ENCODE assay signal across 8 cellular contexts in genomic region chr6:158290659-158291058, GRCh38. TPM values are rescaled to one million over a fixed set of nuclear protein-coding genes. Genes with fewer than 3 reads are reported as not detected.
DNase-seq lines count a peak whose midpoint lies in the region; ATAC-seq, FAIRE-seq and TF ChIP-seq lines count a peak whose summit lies in the region.

No MANE protein-coding gene starts in this region.

- peaks cover 5% of the 10 kb centered on the region for H3K36me3 Mint-ChIP-seq in central memory CD8-positive, alpha-beta T cell (ENCODE audit: insufficient read depth)
- H3K36me3 Mint-ChIP-seq in stimulated activated memory B cell treated with anti-CD40 and anti-IgM and Interleukin-4, amounts not matched to agents 10 μg/mL and 1 μg/mL and 100 μg/mL, for 72 hours: peaks cover 14% of the 10 kb centered on the region

- peaks cover 50% of the 10 kb centered on the region for H3K4me1 Mint-ChIP-seq in central memory CD8-positive, alpha-beta T cell
- H3K4me1 Mint-ChIP-seq in stimulated activated memory B cell treated with anti-CD40 and anti-IgM and Interleukin-4, amounts not matched to agents 10 μg/mL and 1 μg/mL and 100 μg/mL, for 72 hours: peaks cover 63% of the 10 kb centered on the region

- peak; percentile 87 for FAIRE-seq in GM12892 (lab: Jason Lieb, UNC)

- peak; percentile 85 for ATAC-seq in HG02678 (IDR thresholded peaks at IDR 0.05; ENCODE audit: unreplicated experiment)
- peak; percentile 99 for ATAC-seq in central memory CD8-positive, alpha-beta T cell (replicated peaks; ENCODE audit: extremely low read depth, poor library complexity, severe bottlenecking)
- peak; percentile 93 for ATAC-seq in stimulated activated memory B cell treated with anti-CD40 and anti-IgM and Interleukin-4, amounts not matched to agents 10 μg/mL and 1 μg/mL and 100 μg/mL, for 72 hours

- H3K27ac Mint-ChIP-seq in central memory CD8-positive, alpha-beta T cell (ENCODE audit: low read depth): peak overlapping the region; percentile 100
- H3K27ac Mint-ChIP-seq in stimulated activated memory B cell treated with anti-CD40 and anti-IgM and Interleukin-4, amounts not matched to agents 10 μg/mL and 1 μg/mL and 100 μg/mL, for 72 hours: peak overlapping the region; percentile 99

- no peaks in the 10 kb centered on the region for H3K27me3 Mint-ChIP-seq in central memory CD8-positive, alpha-beta T cell
- H3K27me3 Mint-ChIP-seq in stimulated activated memory B cell treated with anti-CD40 and anti-IgM and Interleukin-4, amounts not matched to agents 10 μg/mL and 1 μg/mL and 100 μg/mL, for 72 hours: no peaks in the 10 kb centered on the region

- DNase-seq in GM12892 (ENCODE audit: insufficient read length) (peak; percentile 37), KBM-7 (no peak), HPDE6-E6E7 (ENCODE audit: extremely low spot score) (no peak), NCI-H1417 treated with DMSO at 0.1 percent for 48 hours (lab: John Stamatoyannopoulos, UW) (no peak)
- peak in 1 of 2 donors; percentile 40 for DNase-seq in central memory CD8-positive, alpha-beta T cell (ENCODE audit: low spot score in 2 of 2)

- no peak for TF ChIP-seq POLR2A in GM12892 (IDR thresholded peaks at IDR 0.05; ENCODE audit: low read depth, low read length)
- TF ChIP-seq POLR2A in Raji (IDR thresholded peaks at IDR 0.05; ENCODE audit: insufficient read depth, low read depth, low read length): 0 out of 2 replicates have a peak, but pooled peaks have one; percentile 9

- in situ Hi-C loops in KBM-7 (cut with MboI; ENCODE audit: low pct_unique_long_range_greater_than_20kb, low sequenced_read_pairs): no loop called here

- H3K4me3 Mint-ChIP-seq in central memory CD8-positive, alpha-beta T cell: peak overlapping the region; percentile 82
- peak overlapping the region; percentile 82 for H3K4me3 Mint-ChIP-seq in stimulated activated memory B cell treated with anti-CD40 and anti-IgM and Interleukin-4, amounts not matched to agents 10 μg/mL and 1 μg/mL and 100 μg/mL, for 72 hours

- no peaks in the 10 kb centered on the region for H3K9me3 Mint-ChIP-seq in central memory CD8-positive, alpha-beta T cell
- no peaks in the 10 kb centered on the region for H3K9me3 Mint-ChIP-seq in stimulated activated memory B cell treated with anti-CD40 and anti-IgM and Interleukin-4, amounts not matched to agents 10 μg/mL and 1 μg/mL and 100 μg/mL, for 72 hours

RNA-seq across cellular contexts. Expression of gene TULP4, which starts 21.6 kb away (rescaled TPM):
- polyA plus RNA-seq in GM12892 (2012; ENCODE audit: missing spikeins): 12.7 TPM
